In genomic region chr2:173079968-173080860, GRCh38 we compare ENCODE assay signal across 14 cellular contexts. TPM values are rescaled to one million over a fixed set of nuclear protein-coding genes. Genes with fewer than 3 reads are reported as not detected.
DNase-seq lines count a peak whose midpoint lies in the region; ATAC-seq and TF ChIP-seq lines count a peak whose summit lies in the region.
"Had no signal": no experiment of that assay in that cellular context is flagged by ENCODE, and none has a peak within 500 bp of the region (broad histone marks: within the 10 kb centered on the region; RNA-seq: fewer than 3 reads in every experiment).

No MANE protein-coding gene starts in this region.

- DNase-seq in NCI-H82 (lab: John Stamatoyannopoulos, UW) (peak; percentile 61), NCI-H82 treated with DMSO at 0.1 percent for 48 hours (lab: John Stamatoyannopoulos, UW; ENCODE audit: unreplicated experiment) (no peak), SJSA1 (ENCODE audit: low read depth in 1 of 2, low spot score in 2 of 2) (peak; percentile 64 to 95), fibroblast of mammary gland (ENCODE audit: low read depth) (peak; percentile 96), glutamatergic neuron (no peak), nephron progenitor cell (no peak)
- DNase-seq: 8988T; activated naive CD8-positive, alpha-beta T cell treated with anti-CD3 and anti-CD28 coated beads for 36 hours; DND-41; naive B cell; OCI-M1 had no signal

- H3K27me3 ChIP-seq in SJSA1 (replicated peaks) (no peaks in the 10 kb centered on the region), skeletal muscle tissue (ENCODE audit: control insufficient read depth in 3 of 3, insufficient read depth in 3 of 3, low read length in 3 of 3) (no peaks in the 10 kb centered on the region)

- H3K9me3 ChIP-seq in SJSA1 (replicated peaks), result no peaks in the 10 kb centered on the region
- no peaks in the 10 kb centered on the region for H3K9me3 ChIP-seq in skeletal muscle tissue (ENCODE audit: control insufficient read depth in 3 of 3, low read length in 3 of 3)

- TF ChIP-seq CTCF in fibroblast of mammary gland (conservative IDR thresholded peaks at IDR 0.05; ENCODE audit: control insufficient read depth, insufficient read depth, low read depth, low read length) (no peak), glutamatergic neuron (IDR thresholded peaks at IDR 0.05; ENCODE audit: partially characterized antibody, unreplicated experiment) (no peak), nephron progenitor cell (IDR thresholded peaks at IDR 0.05) (no peak)

- H3K9me3 Mint-ChIP-seq in glutamatergic neuron (ENCODE audit: unreplicated experiment) (no peaks in the 10 kb centered on the region), nephron progenitor cell (peaks cover 15% of the 10 kb centered on the region)
- H3K9me3 Mint-ChIP-seq: activated naive CD8-positive, alpha-beta T cell treated with anti-CD3 and anti-CD28 coated beads for 36 hours; naive B cell; type B pancreatic cell had no signal

- H3K36me3 ChIP-seq in SJSA1 (peaks cover 18% of the 10 kb centered on the region), skeletal muscle tissue (ENCODE audit: control insufficient read depth in 3 of 3, insufficient read depth in 3 of 3, low read length in 3 of 3) (peaks cover 0 to 5% (median 2%) of the 10 kb centered on the region in 3 donors)

- peaks cover 46% of the 10 kb centered on the region for H3K4me1 ChIP-seq in SJSA1 (replicated peaks)
- peaks cover 26 to 41% (median 28%) of the 10 kb centered on the region in 3 donors for H3K4me1 ChIP-seq in skeletal muscle tissue (ENCODE audit: control insufficient read depth in 3 of 3, insufficient read depth in 3 of 3, low read length in 3 of 3)

- H3K27ac Mint-ChIP-seq in glutamatergic neuron (ENCODE audit: unreplicated experiment) (no peak overlapping the region), nephron progenitor cell (no peak overlapping the region)
- H3K27ac Mint-ChIP-seq: activated naive CD8-positive, alpha-beta T cell treated with anti-CD3 and anti-CD28 coated beads for 36 hours; naive B cell; type B pancreatic cell had no signal

- H3K4me3 Mint-ChIP-seq in glutamatergic neuron (ENCODE audit: unreplicated experiment) (no peak overlapping the region), nephron progenitor cell (no peak overlapping the region)
- H3K4me3 Mint-ChIP-seq: activated naive CD8-positive, alpha-beta T cell treated with anti-CD3 and anti-CD28 coated beads for 36 hours; naive B cell; type B pancreatic cell had no signal

- H3K27me3 Mint-ChIP-seq in glutamatergic neuron (ENCODE audit: unreplicated experiment) (no peaks in the 10 kb centered on the region), nephron progenitor cell (ENCODE audit: low read depth, poor library complexity) (peaks cover 2% of the 10 kb centered on the region)

- H3K9ac ChIP-seq in skeletal muscle tissue (ENCODE audit: low read depth in 1 of 3, low read length in 3 of 3), result no peak overlapping the region

- H3K27ac ChIP-seq in SJSA1, result peak overlapping the region; percentile 94
- peak overlapping the region; percentile 43 for H3K27ac ChIP-seq in skeletal muscle tissue (ENCODE audit: low read depth, low read length)

- H3K36me3 Mint-ChIP-seq in glutamatergic neuron (ENCODE audit: unreplicated experiment), result no peaks in the 10 kb centered on the region
- peaks cover 32% of the 10 kb centered on the region for H3K36me3 Mint-ChIP-seq in nephron progenitor cell (ENCODE audit: low read depth)
- H3K36me3 Mint-ChIP-seq: activated naive CD8-positive, alpha-beta T cell treated with anti-CD3 and anti-CD28 coated beads for 36 hours; naive B cell had no signal

- no peak overlapping the region for H3K4me3 ChIP-seq in SJSA1
- H3K4me3 ChIP-seq in fibroblast of mammary gland (ENCODE audit: control insufficient read depth, low read depth, low read length), result no peak overlapping the region
- H3K4me3 ChIP-seq in skeletal muscle tissue (ENCODE audit: low read length in 3 of 3), result no peak overlapping the region

- no peak for ATAC-seq in GM19397 (IDR thresholded peaks at IDR 0.05; ENCODE audit: unreplicated experiment)

- H3K4me1 Mint-ChIP-seq in glutamatergic neuron (ENCODE audit: low read depth, unreplicated experiment), result no peaks in the 10 kb centered on the region
- H3K4me1 Mint-ChIP-seq in nephron progenitor cell, result peaks cover 24% of the 10 kb centered on the region

RNA-seq across cellular contexts. Expression of gene MAP3K20, which starts 4.6 kb away (rescaled TPM):
- 73.5 and 95.7 TPM in 2 replicates for total RNA-seq in SJSA1 (2014; rRNA removed; shearing (Covaris generic))
- total RNA-seq in skeletal muscle tissue, result 52.7 TPM
- 0.76 TPM for total RNA-seq in glutamatergic neuron (ENCODE audit: unreplicated experiment)

Comparison
In these comparisons a context has a peak if more than half of its experiments do, and no peak if none do; other contexts are left out.
1. DNase-seq: peak in NCI-H82 (single experiment), SJSA1 (2 of 2) and fibroblast of mammary gland (single experiment); none in NCI-H82 treated with DMSO at 0.1 percent for 48 hours (single experiment), glutamatergic neuron (single experiment) and nephron progenitor cell (single experiment).
2. RNA of gene MAP3K20, which starts 4.6 kb away (total RNA-seq): 73.5 to 95.7 TPM in SJSA1 and 52.7 TPM in skeletal muscle tissue (single experiment); 0.76 TPM in glutamatergic neuron (single experiment); every median in the first group is over 10 times any median in the second.